10 cellular contexts compared by ENCODE assay signal in the genomic region with DNA sequence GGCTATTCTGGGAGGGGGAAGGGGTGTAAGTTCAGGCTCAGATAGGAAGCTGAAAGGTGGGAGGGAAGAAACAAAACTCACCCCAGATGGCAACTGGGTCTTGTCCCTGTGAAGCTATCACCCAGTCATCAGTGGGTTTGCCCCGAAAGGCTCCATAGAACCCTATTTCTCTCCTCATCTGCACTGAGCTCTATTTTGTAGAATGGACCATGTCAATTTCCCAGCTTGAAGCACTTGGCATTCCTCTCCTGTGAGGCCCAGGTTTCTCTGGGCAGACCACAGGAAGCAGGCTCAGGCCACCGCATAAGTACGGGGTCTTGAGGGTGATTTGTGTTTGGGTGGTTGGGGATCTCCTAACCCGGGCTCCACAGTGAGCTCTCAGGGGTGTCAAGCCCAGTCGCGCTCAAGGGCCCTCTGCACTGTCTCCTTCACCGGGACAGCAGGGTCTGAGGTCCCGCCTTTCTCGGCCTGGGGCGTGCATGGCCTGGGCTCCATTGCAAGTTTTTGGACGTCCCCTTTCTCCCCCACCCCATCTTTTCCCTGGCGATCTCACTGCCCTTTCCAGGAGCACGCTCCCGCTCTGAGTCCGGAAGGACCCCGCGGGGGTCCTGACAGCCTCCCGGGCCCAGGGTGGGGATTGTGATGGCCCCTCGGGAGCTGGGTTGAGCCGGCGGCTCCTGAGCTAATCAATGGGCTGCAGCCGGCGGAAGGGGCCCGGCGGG. TPM values are rescaled to one million over a fixed set of nuclear protein-coding genes. Genes with fewer than 3 reads are reported as not detected.
DNase-seq lines count a peak whose midpoint lies in the region; TF ChIP-seq lines count a peak whose summit lies in the region.
"Had no signal": no experiment of that assay in that cellular context is flagged by ENCODE, and none has a peak within 500 bp of the region (broad histone marks: within the 10 kb centered on the region; RNA-seq: fewer than 3 reads in every experiment).

No MANE protein-coding gene starts in this region.

- H3K4me2 ChIP-seq in fibroblast of lung (ENCODE audit: extremely low read depth, insufficient read depth, low read length), result peak overlapping the region; percentile 64
- peak overlapping the region; percentile 91 for H3K4me2 ChIP-seq in osteoblast (ENCODE audit: insufficient read depth, low read length)

- no peaks in the 10 kb centered on the region for H4K20me1 ChIP-seq in fibroblast of lung (ENCODE audit: control insufficient read depth, extremely low read depth, insufficient read depth, low read length)
- H4K20me1 ChIP-seq in osteoblast (ENCODE audit: insufficient read depth, low read length), result no peaks in the 10 kb centered on the region

- intact Hi-C loops in lower leg skin (cut with DNase I; ENCODE audit: low total_unique reads), result no loop called here

- H2AFZ ChIP-seq in fibroblast of lung (ENCODE audit: low read length) (no peak overlapping the region), osteoblast (ENCODE audit: low read length) (peak overlapping the region; percentile 41)

- H3K79me2 ChIP-seq in fibroblast of lung (ENCODE audit: control insufficient read depth, insufficient read depth, low read length) (no peaks in the 10 kb centered on the region), osteoblast (ENCODE audit: insufficient read depth, low read length) (no peaks in the 10 kb centered on the region)

- H3K4me3 ChIP-seq in BE2C (ENCODE audit: low read depth, low read length) (peak overlapping the region; percentile 24; the same call in 1 of the 2 replicates), NT2/D1 (ENCODE audit: insufficient read length, low read depth) (peak overlapping the region; percentile 43), fibroblast of lung (replicated peaks in 1 of 4; ENCODE audit: control extremely low read depth in 1 of 4, insufficient read depth in 1 of 4, low read depth in 3 of 4, low read length in 4 of 4) (peak overlapping the region in 2 of 4 experiments; percentile 24 to 37), osteoblast (ENCODE audit: insufficient read depth, low read length) (peak overlapping the region; percentile 80), lower leg skin (ENCODE audit: low read depth, poor library complexity, severe bottlenecking) (no peak overlapping the region)

- WGBS in lower leg skin, 2 donors, result 53% methylated on average over 19 to 20 of the region's 25 CpGs

- no peak overlapping the region for H3K27ac ChIP-seq in fibroblast of lung (ENCODE audit: insufficient read depth, low read length)
- no peak overlapping the region for H3K27ac ChIP-seq in osteoblast (ENCODE audit: low read depth, low read length)
- H3K27ac ChIP-seq: RWPE1 had no signal

- TF ChIP-seq POLR2A in erythroblast (IDR thresholded peaks at IDR 0.05; ENCODE audit: low read length), result no peak
- TF ChIP-seq POLR2A in lower leg skin (IDR thresholded peaks at IDR 0.05), result no peak

- no peaks in the 10 kb centered on the region for H3K9me3 ChIP-seq in BE2C
- H3K9me3 ChIP-seq in NT2/D1 (ENCODE audit: insufficient read depth, low read length), result peaks cover 5% of the 10 kb centered on the region; the same call in 1 of the 2 replicates
- H3K9me3 ChIP-seq in fibroblast of lung (ENCODE audit: control insufficient read depth, insufficient read depth, low read depth, low read length), result no peaks in the 10 kb centered on the region
- no peaks in the 10 kb centered on the region for H3K9me3 ChIP-seq in osteoblast (ENCODE audit: low read depth, low read length)

- peaks cover 31% of the 10 kb centered on the region for H3K27me3 ChIP-seq in BE2C
- peaks cover 63% of the 10 kb centered on the region for H3K27me3 ChIP-seq in NT2/D1 (ENCODE audit: insufficient read depth, insufficient read length)
- H3K27me3 ChIP-seq in fibroblast of lung (ENCODE audit: control insufficient read depth, insufficient read depth, low read length), result peaks cover 10% of the 10 kb centered on the region
- peaks cover 28% of the 10 kb centered on the region for H3K27me3 ChIP-seq in osteoblast (ENCODE audit: insufficient read depth, low read length)

- H3K4me1 ChIP-seq in BE2C (no peaks in the 10 kb centered on the region), NT2/D1 (ENCODE audit: insufficient read depth, insufficient read length) (peaks cover 14% of the 10 kb centered on the region), fibroblast of lung (ENCODE audit: control insufficient read depth, extremely low read depth, insufficient read depth, low read length) (peaks cover 9% of the 10 kb centered on the region), osteoblast (ENCODE audit: insufficient read depth, low read length) (peaks cover 19% of the 10 kb centered on the region)

- DNase-seq in BE2C, result no peak
- DNase-seq in NT2/D1 (ENCODE audit: low read depth, low spot score), result no peak
- no peak for DNase-seq in fibroblast of lung (ENCODE audit: low read depth in 2 of 2)
- no peak for DNase-seq in osteoblast (ENCODE audit: insufficient read length, low spot score, missing footprints)
- DNase-seq in T-helper 1 cell, result no peak
- no peak for DNase-seq in erythroblast (lab: John Stamatoyannopoulos, UW)
- DNase-seq in lower leg skin (ENCODE audit: low spot score in 2 of 2), result no peak
- no peak for DNase-seq in T1000 (lab: John Stamatoyannopoulos, UW)

- no peak for TF ChIP-seq CTCF in BE2C (IDR thresholded peaks at IDR 0.05; ENCODE audit: low read depth, low read length)
- no peak for TF ChIP-seq CTCF in fibroblast of lung (conservative IDR thresholded peaks at IDR 0.05 in 1 of 2, IDR thresholded peaks at IDR 0.05 in 1 of 2; ENCODE audit: low read depth in 1 of 2, low read length in 2 of 2)
- TF ChIP-seq CTCF in osteoblast (IDR thresholded peaks at IDR 0.05; ENCODE audit: extremely low read depth, low read depth, low read length), result no peak
- no peak for TF ChIP-seq CTCF in lower leg skin (IDR thresholded peaks at IDR 0.05)

- no peaks in the 10 kb centered on the region for H3K36me3 ChIP-seq in BE2C
- H3K36me3 ChIP-seq in NT2/D1 (ENCODE audit: insufficient read depth, insufficient read length, low read length), result no peaks in the 10 kb centered on the region
- no peaks in the 10 kb centered on the region for H3K36me3 ChIP-seq in fibroblast of lung (ENCODE audit: control insufficient read depth, insufficient read depth, low read length)
- no peaks in the 10 kb centered on the region for H3K36me3 ChIP-seq in osteoblast (ENCODE audit: insufficient read depth, low read length)

- H3K9ac ChIP-seq in NT2/D1 (ENCODE audit: insufficient read length, low read depth) (peak overlapping the region; percentile 64), fibroblast of lung (ENCODE audit: insufficient read depth, low read length) (no peak overlapping the region)

RNA-seq across cellular contexts. Expression of a gene that starts 27.3 kb away (rescaled TPM):
- not detected for polyA plus RNA-seq in BE2C (2012; ENCODE audit: insufficient read depth, insufficient read length, low read depth)
- not detected in 2 replicates for total RNA-seq in fibroblast of lung
- polyA plus RNA-seq in fibroblast of lung, result not detected in 2 replicates
- polyA plus RNA-seq in fibroblast of lung (2012), result not detected in 2 replicates
- polyA minus RNA-seq in fibroblast of lung (ENCODE audit: low replicate concordance), result not detected in 2 replicates
- total RNA-seq in osteoblast, result not detected in 2 replicates
- not detected for total RNA-seq in lower leg skin
- total RNA-seq: Daoy had no signal

RNA-seq across cellular contexts. Expression of a gene that starts 38.9 kb away (rescaled TPM):
- 38.6 TPM for polyA plus RNA-seq in BE2C (2012; ENCODE audit: insufficient read depth, insufficient read length, low read depth)
- total RNA-seq in fibroblast of lung, result 18.0 and 19.0 TPM in 2 replicates
- polyA plus RNA-seq in fibroblast of lung, result 16.9 and 18.5 TPM in 2 replicates
- polyA plus RNA-seq in fibroblast of lung (2012), result 20.5 and 23.5 TPM in 2 replicates
- 75.8 and 84.9 TPM in 2 replicates for polyA minus RNA-seq in fibroblast of lung (ENCODE audit: low replicate concordance)
- total RNA-seq in osteoblast, result 16.5 and 17.4 TPM in 2 replicates
- 10 to 100 TPM in 2 of 4 donors, 1 to 10 TPM in 2; 9.6 to 18.1 (median 12.8) TPM for total RNA-seq in lower leg skin

RNA-seq across cellular contexts. Expression of a gene that starts 57.9 kb away (rescaled TPM):
- 30.7 TPM for polyA plus RNA-seq in BE2C (2012; ENCODE audit: insufficient read depth, insufficient read length, low read depth)
- total RNA-seq in fibroblast of lung, result 6.7 and 11.7 TPM in 2 replicates
- polyA plus RNA-seq in fibroblast of lung, result 12.3 and 17.6 TPM in 2 replicates
- polyA plus RNA-seq in fibroblast of lung (2012), result 17.7 and 27.6 TPM in 2 replicates
- 25.4 and 40.9 TPM in 2 replicates for polyA minus RNA-seq in fibroblast of lung (ENCODE audit: low replicate concordance)
- total RNA-seq in osteoblast, result 11.2 and 15.9 TPM in 2 replicates
- 10 to 100 TPM in 3 of 4 donors, 1 to 10 TPM in 1; 9.7 to 30.2 (median 23.3) TPM for total RNA-seq in lower leg skin

RNA-seq across cellular contexts. Expression of a gene that starts 59.0 kb away (rescaled TPM):
- polyA plus RNA-seq in BE2C (2012; ENCODE audit: insufficient read depth, insufficient read length, low read depth), result 345 TPM
- total RNA-seq in fibroblast of lung, result 262 and 299 TPM in 2 replicates
- polyA plus RNA-seq in fibroblast of lung, result 233 and 319 TPM in 2 replicates
- polyA plus RNA-seq in fibroblast of lung (2012), result 212 and 310 TPM in 2 replicates
- polyA minus RNA-seq in fibroblast of lung (ENCODE audit: low replicate concordance), result 233 and 525 TPM in 2 replicates
- 180 and 200 TPM in 2 replicates for total RNA-seq in osteoblast
- 100 to 1,000 TPM; 141 to 173 (median 156) TPM for total RNA-seq in lower leg skin
